10 cellular contexts compared by ENCODE assay signal in the genomic region with DNA sequence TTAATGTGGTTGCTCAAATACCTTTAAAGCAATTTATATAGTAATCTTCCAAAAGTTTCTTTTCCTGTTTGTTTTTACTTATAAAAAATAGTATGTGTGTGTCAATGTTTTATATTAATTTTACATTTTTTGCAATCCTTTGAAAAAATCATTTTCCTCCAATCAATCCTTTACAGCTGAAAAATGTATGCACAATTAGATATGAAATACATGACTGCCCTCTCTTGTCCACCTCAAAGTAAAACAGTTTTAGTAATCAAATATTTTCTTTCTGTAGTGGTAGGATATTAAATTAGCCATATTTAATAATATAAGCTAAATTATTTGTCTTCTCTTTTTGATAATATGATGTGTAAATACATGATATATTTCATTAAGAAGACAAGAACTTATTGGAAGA.
DNase-seq lines count a peak whose midpoint lies in the region; TF ChIP-seq lines count a peak whose summit lies in the region.
"Had no signal": no experiment of that assay in that cellular context is flagged by ENCODE, and none has a peak within 500 bp of the region (broad histone marks: within the 10 kb centered on the region; RNA-seq: fewer than 3 reads in every experiment).

No MANE protein-coding gene starts in this region.

- peak; percentile 30 for TF ChIP-seq CTCF in MM.1S (IDR thresholded peaks at IDR 0.05; ENCODE audit: low read length)
- TF ChIP-seq CTCF in astrocyte of the cerebellum (IDR thresholded peaks at IDR 0.05; ENCODE audit: low read depth, low read length, missing control alignments), result no peak
- TF ChIP-seq CTCF in mesothelial cell of epicardium (IDR thresholded peaks at IDR 0.05; ENCODE audit: unreplicated experiment), result peak; percentile 42
- TF ChIP-seq CTCF in ascending aorta (IDR thresholded peaks at IDR 0.05), result peak in 1 of 3 experiments; percentile 11

- peaks cover 5% of the 10 kb centered on the region; the same call in 1 of the 2 replicates for H3F3A ChIP-seq in MM.1S (ENCODE audit: insufficient read depth, low read length)

- no peak overlapping the region for H3K27ac ChIP-seq in MM.1S (ENCODE audit: low read length)
- H3K27ac ChIP-seq in ascending aorta, result no peak overlapping the region

- H3K36me3 ChIP-seq in MM.1S (replicated peaks; ENCODE audit: insufficient read depth, low read length) (no peaks in the 10 kb centered on the region), ascending aorta (no peaks in the 10 kb centered on the region)

- no peak overlapping the region for H3K9ac ChIP-seq in MM.1S (ENCODE audit: low read length)

- H4K20me1 ChIP-seq in MM.1S (ENCODE audit: insufficient read depth, low read length), result no peaks in the 10 kb centered on the region

- DNase-seq in DMS 273 treated with DMSO at 0.1 percent for 48 hours (lab: John Stamatoyannopoulos, UW) (peak; percentile 4), MM.1S (peak; percentile 32), astrocyte of the cerebellum (ENCODE audit: low read depth) (peak; percentile 31), mesothelial cell of epicardium (ENCODE audit: low spot score in 2 of 2, unreplicated experiment in 2 of 2) (no peak), NCI-H526 (lab: John Stamatoyannopoulos, UW) (no peak), ascending aorta (ENCODE audit: low spot score in 2 of 2) (no peak), NCI-H2107 treated with DMSO at 0.1 percent for 48 hours (lab: John Stamatoyannopoulos, UW; ENCODE audit: unreplicated experiment) (no peak)
- DNase-seq in stimulated activated CD4-positive, alpha-beta T cell treated with anti-CD3 and anti-CD28 coated beads, Interleukin-4, amount 100 ng/mL, for 1 hour, result no peak
- DNase-seq: activated effector memory CD4-positive, alpha-beta T cell treated with anti-CD3 and anti-CD28 coated beads, Interleukin-2, amount 50 U/mL, for 16 hours; trophoblast cell had no signal

- in situ Hi-C loops in astrocyte of the cerebellum (cut with HindIII; ENCODE audit: low sequenced_read_pairs), result loop anchor here (10.0 to 25.0 kb wide), 4 partner anchors 520 to 1145 kb away; partner anchors contain the start of gene GXYLT1

- H2AFZ ChIP-seq in MM.1S (ENCODE audit: low read length), result no peak overlapping the region

- no peak overlapping the region for H3K4me2 ChIP-seq in MM.1S (ENCODE audit: low read depth, low read length)

- H3K4me1 Mint-ChIP-seq in mesothelial cell of epicardium, result peaks cover 55% of the 10 kb centered on the region

- no peaks in the 10 kb centered on the region; the same call in 1 of the 2 replicates for H3K27me3 ChIP-seq in MM.1S (replicated peaks; ENCODE audit: insufficient read depth, low read length)
- H3K27me3 ChIP-seq in ascending aorta, result no peaks in the 10 kb centered on the region

- H3K9me3 ChIP-seq in MM.1S (replicated peaks; ENCODE audit: insufficient read depth, low read length), result no peaks in the 10 kb centered on the region
- no peaks in the 10 kb centered on the region for H3K9me3 ChIP-seq in ascending aorta

- no peaks in the 10 kb centered on the region for H3K27me3 Mint-ChIP-seq in mesothelial cell of epicardium (ENCODE audit: low read depth)

- H3K36me3 Mint-ChIP-seq in mesothelial cell of epicardium, result no peaks in the 10 kb centered on the region

- peaks cover 7% of the 10 kb centered on the region for H3K9me3 Mint-ChIP-seq in mesothelial cell of epicardium

- intact Hi-C loops in ascending aorta (cut with DNase I), result no loop called here

- H3K4me1 ChIP-seq in MM.1S (ENCODE audit: low read length) (peaks cover 12% of the 10 kb centered on the region; the same call in 1 of the 2 replicates), ascending aorta (no peaks in the 10 kb centered on the region)

- no peak overlapping the region for H3K27ac Mint-ChIP-seq in mesothelial cell of epicardium

- H3K4me3 ChIP-seq in MM.1S (ENCODE audit: low read length) (no peak overlapping the region), astrocyte of the cerebellum (ENCODE audit: low read depth, low read length) (no peak overlapping the region), ascending aorta (no peak overlapping the region)

- H3K79me2 ChIP-seq in MM.1S (ENCODE audit: low read length), result no peaks in the 10 kb centered on the region

- H3K9me2 ChIP-seq in MM.1S (replicated peaks; ENCODE audit: insufficient read depth, low read length), result no peaks in the 10 kb centered on the region

- H3K4me3 Mint-ChIP-seq in mesothelial cell of epicardium, result no peak overlapping the region

Comparison
In these comparisons a context has a peak if more than half of its experiments do, and no peak if none do; other contexts are left out.
1. DNase-seq: peak in DMS 273 treated with DMSO at 0.1 percent for 48 hours (single experiment), MM.1S (single experiment) and astrocyte of the cerebellum (single experiment); none in mesothelial cell of epicardium (0 of 2), NCI-H526 (0 of 2), ascending aorta (0 of 2), NCI-H2107 treated with DMSO at 0.1 percent for 48 hours (single experiment) and stimulated activated CD4-positive, alpha-beta T cell treated with anti-CD3 and anti-CD28 coated beads, Interleukin-4, amount 100 ng/mL, for 1 hour (single experiment).